Comparison of ENCODE assay signal across 8 cellular contexts in genomic region chr9:125190371-125190801, GRCh38. TPM values are rescaled to one million over a fixed set of nuclear protein-coding genes. Genes with fewer than 3 reads are reported as not detected.
A peak's percentile ranks its signal among the peaks of the same experiment; 100 is the strongest.
DNase-seq lines count a peak whose midpoint lies in the region; ATAC-seq and TF ChIP-seq lines count a peak whose summit lies in the region.

No MANE protein-coding gene starts in this region.

- H3K79me2 ChIP-seq in neural cell (replicated peaks; ENCODE audit: insufficient read depth, low read length): peaks cover 41% of the 10 kb centered on the region

- peak overlapping the region; percentile 99 for H3K9ac ChIP-seq in neural cell (ENCODE audit: low read length)

- peaks cover 5% of the 10 kb centered on the region for H3K36me3 Mint-ChIP-seq in T-cell
- H3K36me3 Mint-ChIP-seq in effector memory CD8-positive, alpha-beta T cell (ENCODE audit: insufficient read depth): peaks cover 28% of the 10 kb centered on the region

- no peaks in the 10 kb centered on the region for H3K9me3 ChIP-seq in neural cell (ENCODE audit: low read length)

- DNase-seq in NCI-H1417 (lab: John Stamatoyannopoulos, UW): peak in 2 of 3 experiments; percentile 73 to 81
- no peak for DNase-seq in NCI-H1417 treated with DMSO at 0.1 percent for 48 hours (lab: John Stamatoyannopoulos, UW)
- peak in 4 of 34 experiments; percentile 3 to 28 (median 18) for DNase-seq in T-cell
- DNase-seq in effector memory CD8-positive, alpha-beta T cell: no peak
- DNase-seq in H4 (ENCODE audit: low spot score): no peak

- no peak for TF ChIP-seq RAD21 in neural cell (conservative IDR thresholded peaks at IDR 0.05)

- peak in 2 of 4 experiments; percentile 4 to 5 for ATAC-seq in T-cell (replicated peaks in 1 of 4)
- ATAC-seq in effector memory CD8-positive, alpha-beta T cell (replicated peaks): no peak
- no peak for ATAC-seq in GM18861 (IDR thresholded peaks at IDR 0.05; ENCODE audit: unreplicated experiment)
- no peak for ATAC-seq in HG02840 (IDR thresholded peaks at IDR 0.05; ENCODE audit: low FRiP score, unreplicated experiment)

- no peaks in the 10 kb centered on the region for H3F3A ChIP-seq in neural cell (ENCODE audit: insufficient read depth, low read length, poor library complexity, severe bottlenecking)

- H3K4me2 ChIP-seq in neural cell (ENCODE audit: low read length): peak overlapping the region; percentile 100

- peaks cover 52 to 79% (median 71%) of the 10 kb centered on the region in 3 donors for H3K4me1 Mint-ChIP-seq in T-cell
- peaks cover 29 to 31% of the 10 kb centered on the region in 2 donors for H3K4me1 Mint-ChIP-seq in effector memory CD8-positive, alpha-beta T cell (ENCODE audit: low read depth in 2 of 2)

- no peaks in the 10 kb centered on the region for H4K20me1 ChIP-seq in neural cell (ENCODE audit: insufficient read depth)

- peak overlapping the region; percentile 87 for H3K4me3 ChIP-seq in neural cell (ENCODE audit: low read length)

- no peak for TF ChIP-seq CTCF in neural cell (IDR thresholded peaks at IDR 0.05; ENCODE audit: poor library complexity, severe bottlenecking)

- TF ChIP-seq EP300 in neural cell (conservative IDR thresholded peaks at IDR 0.05; ENCODE audit: poor library complexity, severe bottlenecking): no peak

- CTCF ChIA-PET in T-cell (lab: Charles Lee): interaction anchor here (0.9 to 1.2 kb wide), 2 partner anchors 9 to 15 kb away, joined by 3 read pairs; no protein-coding TSS in a partner anchor

- H2AFZ ChIP-seq in neural cell (ENCODE audit: low read depth, low read length): peak overlapping the region; percentile 92

- H3K36me3 ChIP-seq in neural cell (ENCODE audit: insufficient read depth, low read length): no peaks in the 10 kb centered on the region

- no peaks in the 10 kb centered on the region for H3K9me3 Mint-ChIP-seq in T-cell
- no peaks in the 10 kb centered on the region for H3K9me3 Mint-ChIP-seq in effector memory CD8-positive, alpha-beta T cell

- peak overlapping the region; percentile 96 for H3K27ac ChIP-seq in neural cell (ENCODE audit: low read length)

- no peaks in the 10 kb centered on the region for H3K27me3 ChIP-seq in neural cell (ENCODE audit: insufficient read depth, low read depth, low read length)

- peak overlapping the region; percentile 91 to 97 (median 96) for H3K4me3 Mint-ChIP-seq in T-cell
- peak overlapping the region; percentile 95 to 96 for H3K4me3 Mint-ChIP-seq in effector memory CD8-positive, alpha-beta T cell

- H3K27ac Mint-ChIP-seq in T-cell: peak overlapping the region; percentile 91 to 98
- H3K27ac Mint-ChIP-seq in effector memory CD8-positive, alpha-beta T cell: peak overlapping the region; percentile 90 to 94

- H3K27me3 Mint-ChIP-seq in T-cell: no peaks in the 10 kb centered on the region
- H3K27me3 Mint-ChIP-seq in effector memory CD8-positive, alpha-beta T cell: no peaks in the 10 kb centered on the region

- POLR2A ChIA-PET in T-cell (lab: Charles Lee): interaction anchor here (1.1 to 1.5 kb wide), 2 partner anchors 12 to 51 kb away, joined by 4 to 5 read pairs; partner anchors contain the start of gene HSPA5 (in 1 of the 2)

- no peaks in the 10 kb centered on the region for H3K9me2 ChIP-seq in neural cell (ENCODE audit: insufficient read depth, low read length)

TF ChIP-seq in neural cell, 6 proteins besides CTCF, POLR2A, EP300 and RAD21:
- no peak for TF ChIP-seq REST (IDR thresholded peaks at IDR 0.05; ENCODE audit: borderline replicate concordance)
- no peak for TF ChIP-seq POLR2AphosphoS5 (IDR thresholded peaks at IDR 0.05)
- TF ChIP-seq EZH2 (IDR thresholded peaks at IDR 0.05; ENCODE audit: borderline replicate concordance, insufficient read depth, low read length, poor library complexity, severe bottlenecking): no peak
- TF ChIP-seq TAF1 (IDR thresholded peaks at IDR 0.05; ENCODE audit: low read depth): no peak
- no peak for TF ChIP-seq MXI1 (conservative IDR thresholded peaks at IDR 0.05; ENCODE audit: poor library complexity, severe bottlenecking)
- no peak for TF ChIP-seq SMC3 (conservative IDR thresholded peaks at IDR 0.05; ENCODE audit: poor library complexity)

RNA-seq across cellular contexts. Expression of gene PPP6C, which starts 0.8 kb away (rescaled TPM):
- total RNA-seq in T-cell: 10 to 100 TPM; 34.0 to 42.7 (median 37.0) TPM
- 21.4 and 25.1 TPM in 2 replicates for polyA plus RNA-seq in neural cell
- polyA minus RNA-seq in neural cell: 34.8 and 43.8 TPM in 2 replicates
- total RNA-seq in H4 (2014; rRNA removed; shearing (Covaris generic)): 53.8 and 54.8 TPM in 2 replicates

RNA-seq across cellular contexts. Expression of gene RABEPK, which starts 10.0 kb away (rescaled TPM):
- 10 to 100 TPM; 12.0 to 16.3 (median 15.6) TPM for total RNA-seq in T-cell
- polyA plus RNA-seq in neural cell: 58.2 and 67.2 TPM in 2 replicates
- polyA minus RNA-seq in neural cell: 22.1 and 24.8 TPM in 2 replicates
- 24.3 and 37.4 TPM in 2 replicates for total RNA-seq in H4 (2014; rRNA removed; shearing (Covaris generic))

RNA-seq across cellular contexts. Expression of gene SCAI, which starts 47.1 kb away (rescaled TPM):
- total RNA-seq in T-cell: 10 to 100 TPM; 11.4 to 14.3 (median 13.3) TPM
- 30.0 and 43.2 TPM in 2 replicates for polyA plus RNA-seq in neural cell
- 71.1 and 105 TPM in 2 replicates for polyA minus RNA-seq in neural cell
- total RNA-seq in H4 (2014; rRNA removed; shearing (Covaris generic)): 3.9 and 8.1 TPM in 2 replicates

RNA-seq across cellular contexts. Expression of gene HSPA5, which starts 50.8 kb away (rescaled TPM):
- total RNA-seq in T-cell: 100 to 1,000 TPM; 105 to 196 (median 118) TPM
- polyA plus RNA-seq in neural cell: 17.6 and 20.7 TPM in 2 replicates
- 39.9 and 46.1 TPM in 2 replicates for polyA minus RNA-seq in neural cell
- 66.1 and 77.5 TPM in 2 replicates for total RNA-seq in H4 (2014; rRNA removed; shearing (Covaris generic))

Comparison
In these comparisons a context has a peak if more than half of its experiments do, and no peak if none do; other contexts are left out.
1. DNase-seq: peak in NCI-H1417 (2 of 3); none in NCI-H1417 treated with DMSO at 0.1 percent for 48 hours (single experiment), effector memory CD8-positive, alpha-beta T cell (0 of 3) and H4 (single experiment).